ENCODE assay signal across 25 cellular contexts in genomic region chr6:150324044-150324443, GRCh38. TPM values are rescaled to one million over a fixed set of nuclear protein-coding genes. Genes with fewer than 3 reads are reported as not detected.
"Had no signal": no experiment of that assay in that cellular context is flagged by ENCODE, and none has a peak within 500 bp of the region (broad histone marks: within the 10 kb centered on the region; RNA-seq: fewer than 3 reads in every experiment).

No MANE protein-coding gene starts in this region.

- H3K27me3 ChIP-seq: right atrium auricular region had no signal

- H3K36me3 ChIP-seq: right atrium auricular region, tibial nerve had no signal

- H3K9me3 ChIP-seq: right atrium auricular region, tibial nerve had no signal

- ATAC-seq: left lobe of liver; stimulated activated naive CD8-positive, alpha-beta T cell treated with anti-CD3 and anti-CD28 coated beads, Interleukin-15, Interleukin-2, amounts not matched to agents 100 U/mL and 50 U/mL, for 24 hours had no signal

- H3K27ac ChIP-seq: dorsolateral prefrontal cortex, right atrium auricular region, tibial nerve had no signal

- H3K4me3 Mint-ChIP-seq: activated naive CD8-positive, alpha-beta T cell treated with anti-CD3 and anti-CD28 coated beads for 36 hours; endodermal cell; nephron progenitor cell had no signal

- H3K36me3 Mint-ChIP-seq: activated naive CD8-positive, alpha-beta T cell treated with anti-CD3 and anti-CD28 coated beads for 36 hours had no signal

- H3K4me3 ChIP-seq: dorsolateral prefrontal cortex, right atrium auricular region, tibial nerve had no signal

- H3K4me1 Mint-ChIP-seq: activated naive CD8-positive, alpha-beta T cell treated with anti-CD3 and anti-CD28 coated beads for 36 hours had no signal

- DNase-seq: activated CD4-positive, alpha-beta T cell treated with anti-CD3 and anti-CD28 coated beads, Interleukin-2, amount 50 U/mL, for 4 hours; activated gamma-delta T cell; activated naive CD8-positive, alpha-beta T cell treated with anti-CD3 and anti-CD28 coated beads for 36 hours; amniotic stem cell; caudate nucleus; dorsolateral prefrontal cortex; endodermal cell; foreskin fibroblast; glutamatergic neuron; hippocampal formation; midbrain; nephron progenitor cell; occipital lobe; stimulated activated naive CD8-positive, alpha-beta T cell treated with anti-CD3 and anti-CD28 coated beads, Interleukin-15, Interleukin-2, amounts not matched to agents 100 U/mL and 50 U/mL, for 24 hours; substantia nigra had no signal

- H3K27ac Mint-ChIP-seq: activated naive CD8-positive, alpha-beta T cell treated with anti-CD3 and anti-CD28 coated beads for 36 hours; endodermal cell; nephron progenitor cell had no signal

- H3K9me3 Mint-ChIP-seq: endodermal cell had no signal

- FAIRE-seq: islet of Langerhans, TTC549, urothelium cell line had no signal

RNA-seq across cellular contexts. Expression of gene IYD, which starts 44.8 kb away (rescaled TPM):
- total RNA-seq: activated CD8-positive, alpha-beta memory T cell treated with anti-CD3 and anti-CD28 coated beads for 36 hours; activated naive CD8-positive, alpha-beta T cell treated with anti-CD3 and anti-CD28 coated beads for 36 hours; endodermal cell; occipital lobe; posterior vena cava; right atrium auricular region; skeletal muscle tissue; T-helper 2 cell treated with Interferon-gamma antibody and Interleukin-4, amounts not matched to agents 100 ng/mL and 5 ng/mL, for 36 hours had no signal
